ENCODE assay signal across 27 cellular contexts in genomic region chr17:68596411-68596945, GRCh38. TPM values are rescaled to one million over a fixed set of nuclear protein-coding genes. Genes with fewer than 3 reads are reported as not detected.
DNase-seq lines count a peak whose midpoint lies in the region; ATAC-seq, FAIRE-seq and TF ChIP-seq lines count a peak whose summit lies in the region.
"Had no signal": no experiment of that assay in that cellular context is flagged by ENCODE, and none has a peak within 500 bp of the region (broad histone marks: within the 10 kb centered on the region; RNA-seq: fewer than 3 reads in every experiment).

No MANE protein-coding gene starts in this region.

- no peak for TF ChIP-seq EP300 in H1 (IDR thresholded peaks at IDR 0.05; ENCODE audit: borderline replicate concordance in 1 of 2, low read depth in 2 of 2, low read length in 2 of 2)

- H4K8ac ChIP-seq in H1 (ENCODE audit: extremely low read depth, insufficient read depth, low read length): no peak overlapping the region

- no peaks in the 10 kb centered on the region for H4K20me1 ChIP-seq in H1 (replicated peaks in 1 of 2; ENCODE audit: control insufficient read depth in 1 of 2, insufficient read depth in 2 of 2, low read length in 2 of 2)

- H3K9me3 ChIP-seq in HEK293 (ENCODE audit: control insufficient read depth, insufficient read depth, low read depth, low read length) (no peaks in the 10 kb centered on the region), H1 (ENCODE audit: insufficient read depth in 2 of 2, low read depth in 1 of 2, low read length in 1 of 2) (no peaks in the 10 kb centered on the region), right lobe of liver (no peaks in the 10 kb centered on the region), parathyroid adenoma (ENCODE audit: control insufficient read depth, low read length) (no peaks in the 10 kb centered on the region)
- H3K9me3 ChIP-seq: A549, BE2C had no signal

- H2BK20ac ChIP-seq in H1 (ENCODE audit: low read length): no peak overlapping the region; the same call in 1 of the 2 replicates

- ATAC-seq in right lobe of liver: peak in 1 of 4 donors; percentile 16
- no peak for ATAC-seq in omental fat pad (ENCODE audit: low FRiP score)
- ATAC-seq: A549, Right ventricle myocardium inferior had no signal

- H3K4me2 ChIP-seq in H1 (ENCODE audit: insufficient read depth in 1 of 2, low read depth in 2 of 2, low read length in 2 of 2) (no peak overlapping the region; a peak in 1 of 4 replicates), parathyroid adenoma (ENCODE audit: low read length) (peak overlapping the region; percentile 19)
- H3K4me2 ChIP-seq: A549 had no signal

- POLR2A ChIA-PET in HEK293 (lab: Yijun Ruan, JAX): no interaction called here
- POLR2A ChIA-PET in H1 (lab: Charles Lee; ENCODE audit: partially characterized antibody): interaction anchor here (1.5 kb wide), 1 partner anchor 9 kb away, joined by 4 read pairs; no protein-coding TSS in a partner anchor

- intact Hi-C loops in right lobe of liver (cut with DNase I): no loop called here

- DNase-seq in H1 (ENCODE audit: low read depth in 1 of 2, low spot score in 2 of 2) (no peak), right lobe of liver (no peak), 8988T (no peak), foreskin fibroblast (no peak), omental fat pad (ENCODE audit: low spot score) (no peak), epidermal melanocyte (ENCODE audit: insufficient read length, low spot score) (no peak)
- DNase-seq: BE2C, DMS53, GDM1, NCI-H1105, NCI-H146, NCI-H2029 treated with DMSO at 0.1 percent for 48 hours, NCI-H2171, NCI-H524 treated with DMSO at 0.1 percent for 48 hours, NCI-H82, OCI-M1 had no signal

- CTCF ChIA-PET in HEK293 (lab: Yijun Ruan, JAX) (interaction anchor here (1.3 to 1.7 kb wide), 2 partner anchors 17 to 63 kb away, joined by 5 to 6 read pairs; no protein-coding TSS in a partner anchor), H1 (lab: Charles Lee; ENCODE audit: partially characterized antibody) (interaction anchor here (0.6 to 1.4 kb wide), 6 partner anchors 18 to 168 kb away, joined by 3 to 5 read pairs (median 3); no protein-coding TSS in a partner anchor)

- H2BK12ac ChIP-seq in H1 (ENCODE audit: low read depth, low read length): no peak overlapping the region

- H2BK15ac ChIP-seq in H1 (ENCODE audit: low read length): 0 out of 2 replicates have a peak overlapping the region, but pooled peaks have one; percentile 2

- no peak for TF ChIP-seq CTCF in HEK293 (tag by site-specific recombination; IDR thresholded peaks at IDR 0.05)
- TF ChIP-seq CTCF in H1 (IDR thresholded peaks at IDR 0.05; ENCODE audit: control extremely low read depth in 1 of 3, insufficient read depth in 1 of 3, low read depth in 1 of 3, low read length in 3 of 3): no peak
- TF ChIP-seq CTCF in right lobe of liver (IDR thresholded peaks at IDR 0.05): no peak
- TF ChIP-seq CTCF in parathyroid adenoma (IDR thresholded peaks at IDR 0.05): no peak
- TF ChIP-seq CTCF in foreskin fibroblast (IDR thresholded peaks at IDR 0.05; ENCODE audit: low read depth, low read length): no peak
- TF ChIP-seq CTCF in omental fat pad (IDR thresholded peaks at IDR 0.05): no peak

- no peak overlapping the region for H3K27ac ChIP-seq in HEK293 (ENCODE audit: extremely low read depth, low read depth, low read length)
- H3K27ac ChIP-seq in H1 (ENCODE audit: low read depth, low read length): no peak overlapping the region
- H3K27ac ChIP-seq in right lobe of liver: peak overlapping the region; percentile 34 to 89 (median 54)
- no peak overlapping the region for H3K27ac ChIP-seq in parathyroid adenoma
- H3K27ac ChIP-seq: A549, HL-60, SJSA1 had no signal

- no peak overlapping the region for H2BK120ac ChIP-seq in H1 (replicated peaks; ENCODE audit: low read depth, low read length)

- no peak overlapping the region for H4K5ac ChIP-seq in H1 (ENCODE audit: insufficient read length, low read depth, low read length)

- H3K4ac ChIP-seq in H1 (replicated peaks; ENCODE audit: insufficient read length, low read depth, low read length): no peak overlapping the region

- H2AFZ ChIP-seq in H1 (ENCODE audit: low read length): no peak overlapping the region
- no peak overlapping the region for H2AFZ ChIP-seq in parathyroid adenoma

- TF ChIP-seq POLR2A in H1 (IDR thresholded peaks at IDR 0.05; ENCODE audit: control extremely low read depth in 1 of 2, low read depth in 2 of 2, low read length in 2 of 2) (no peak), right lobe of liver (IDR thresholded peaks at IDR 0.05) (no peak)

- no peaks in the 10 kb centered on the region for H3K36me3 ChIP-seq in HEK293 (ENCODE audit: control insufficient read depth in 2 of 2, insufficient read depth in 1 of 2, low read length in 2 of 2)
- peaks cover 0 to 19% (median 0%) of the 10 kb centered on the region in 4 experiments; a peak in 2 of 8 replicates for H3K36me3 ChIP-seq in H1 (ENCODE audit: control insufficient read depth in 2 of 4, insufficient read depth in 4 of 4, low read length in 3 of 4)
- no peaks in the 10 kb centered on the region for H3K36me3 ChIP-seq in right lobe of liver
- no peaks in the 10 kb centered on the region for H3K36me3 ChIP-seq in parathyroid adenoma (ENCODE audit: control insufficient read depth, insufficient read depth, low read length)
- H3K36me3 ChIP-seq: BE2C, SJSA1 had no signal

- H2BK5ac ChIP-seq in H1 (ENCODE audit: low read depth, low read length): no peak overlapping the region

- no peak overlapping the region for H3K56ac ChIP-seq in H1 (replicated peaks; ENCODE audit: insufficient read length, low read depth, low read length)

- WGBS in H1 (ENCODE audit: extremely low coverage in 1 of 2, insufficient coverage in 1 of 2, insufficient read length in 1 of 2, insufficient replicate concordance in 2 of 2, low coverage in 1 of 2, low lambda C conversion rate in 2 of 2, missing lambda C conversion rate in 1 of 2), 2 experiments: 91% methylated on average over 5 of the region's 5 CpGs; no CpG with 5 or more reads in 1 of the 2 experiments
- WGBS in right lobe of liver (ENCODE audit: insufficient coverage, low coverage, low lambda C conversion rate, missing lambda C conversion rate): 20% methylated on average over 4 of the region's 5 CpGs

- H3K9ac ChIP-seq in H1 (replicated peaks in 1 of 4; ENCODE audit: extremely low read depth in 1 of 4, low read depth in 3 of 4, low read length in 3 of 4) (no peak overlapping the region), parathyroid adenoma (no peak overlapping the region)

- H3K79me1 ChIP-seq in H1 (ENCODE audit: low read depth, low read length): no peaks in the 10 kb centered on the region

- H3K79me2 ChIP-seq in H1 (ENCODE audit: control insufficient read depth in 1 of 2, insufficient read depth in 2 of 2, low read length in 2 of 2) (peaks cover 0 to 5% of the 10 kb centered on the region in 2 experiments; a peak in 2 of 4 replicates), parathyroid adenoma (no peaks in the 10 kb centered on the region)

- H3K4me1 ChIP-seq in HEK293 (ENCODE audit: control insufficient read depth, insufficient read depth, low read length): peaks cover 11% of the 10 kb centered on the region
- peaks cover 0 to 13% (median 5%) of the 10 kb centered on the region in 4 experiments; a peak in 4 of 7 replicates for H3K4me1 ChIP-seq in H1 (replicated peaks in 1 of 4; ENCODE audit: control insufficient read depth in 3 of 4, insufficient read depth in 4 of 4, low read length in 3 of 4)
- H3K4me1 ChIP-seq in right lobe of liver: peaks cover 0 to 47% (median 25%) of the 10 kb centered on the region in 4 donors
- no peaks in the 10 kb centered on the region for H3K4me1 ChIP-seq in parathyroid adenoma
- H3K4me1 ChIP-seq: BE2C had no signal

- no peak overlapping the region for H3K14ac ChIP-seq in H1 (ENCODE audit: insufficient read length)

- TF ChIP-seq RAD21 in H1 (IDR thresholded peaks at IDR 0.05 in 1 of 2, conservative IDR thresholded peaks at IDR 0.05 in 1 of 2; ENCODE audit: low read depth in 2 of 2, low read length in 2 of 2): no peak

- H3K23ac ChIP-seq in H1 (ENCODE audit: insufficient read length): no peak overlapping the region

- no peak overlapping the region for H4K91ac ChIP-seq in H1 (replicated peaks; ENCODE audit: insufficient read length, low read length)

- H3K27me3 ChIP-seq in H1 (replicated peaks in 1 of 4; ENCODE audit: control insufficient read depth in 3 of 4, extremely low read depth in 1 of 4, insufficient read depth in 3 of 4, low read length in 3 of 4) (peaks cover 0 to 15% (median 9%) of the 10 kb centered on the region in 4 experiments; a peak in 5 of 7 replicates), right lobe of liver (no peaks in the 10 kb centered on the region), parathyroid adenoma (ENCODE audit: control insufficient read depth, insufficient read depth, low read length) (no peaks in the 10 kb centered on the region)

- H3K23me2 ChIP-seq in H1 (ENCODE audit: low read depth, low read length): peaks cover 12% of the 10 kb centered on the region

- FAIRE-seq in H1 (lab: Jason Lieb, UNC): no peak
- FAIRE-seq: A549, D721Med, GM18507, RCC 7860 had no signal

- H3K4me3 ChIP-seq in HEK293 (ENCODE audit: low read depth, low read length): no peak overlapping the region
- H3K4me3 ChIP-seq in H1 (ENCODE audit: extremely low read depth in 1 of 4, insufficient read depth in 2 of 4, low read depth in 3 of 4, low read length in 4 of 4): no peak overlapping the region
- H3K4me3 ChIP-seq in right lobe of liver: peak overlapping the region in 1 of 3 donors; percentile 7
- H3K4me3 ChIP-seq in parathyroid adenoma (ENCODE audit: low read depth, low read length): no peak overlapping the region
- no peak overlapping the region for H3K4me3 ChIP-seq in foreskin fibroblast (ENCODE audit: low read depth in 1 of 2, low read length in 2 of 2)
- H3K4me3 ChIP-seq: A549, SJSA1 had no signal

- H2AK5ac ChIP-seq in H1 (ENCODE audit: low read depth, low read length): no peak overlapping the region

- H3K18ac ChIP-seq in H1 (ENCODE audit: extremely low read depth, low read length): no peak overlapping the region

TF ChIP-seq in H1, 55 proteins besides CTCF, POLR2A, EP300 and RAD21 (continues in another document):
- no peak for TF ChIP-seq SP1 (IDR thresholded peaks at IDR 0.05; ENCODE audit: low read depth, low read length)
- TF ChIP-seq RFX5 (IDR thresholded peaks at IDR 0.05; ENCODE audit: borderline replicate concordance, low read depth, low read length): no peak
- TF ChIP-seq CBX5 (IDR thresholded peaks at IDR 0.05; ENCODE audit: low read depth, low read length): no peak
- TF ChIP-seq CHD2 (IDR thresholded peaks at IDR 0.05; ENCODE audit: low read length): no peak
- TF ChIP-seq SIRT6 (IDR thresholded peaks at IDR 0.05; ENCODE audit: low read length): no peak

RNA-seq across cellular contexts. Expression of gene FAM20A, which starts 4.7 kb away (rescaled TPM):
- 3.5 and 3.6 TPM in 2 replicates for total RNA-seq in H1 (2021; fragmentation: NEBNext Ultra II Directional; extraction: Animal tissue kit (Norgen Biotek cat#: 25700))
- 11.9 and 13.8 TPM in 2 replicates for polyA plus RNA-seq in H1 (2011; rRNA removed)
- polyA plus RNA-seq in H1 (2011; cell fraction: cytosol; rRNA removed): 13.6 TPM
- polyA plus RNA-seq in H1 (2011; cell fraction: nucleus; rRNA removed): 49.4 TPM
- 9.6 to 13.6 TPM (median 12.0 TPM) in 4 replicates for polyA plus RNA-seq in H1 (2012, experiment 1 of 2)
- 4.5 TPM for polyA plus RNA-seq in H1 (2012, experiment 2 of 2)
- 1.1 TPM for polyA plus RNA-seq in H1 (2013, experiment 1 of 2)
- polyA plus RNA-seq in H1 (2013, experiment 2 of 2): 0.57 TPM
- polyA minus RNA-seq in H1 (2011; rRNA and poly(A)+ RNA removed): 15.2 TPM in 2 replicates
- polyA minus RNA-seq in H1 (2011; cell fraction: cytosol; rRNA and poly(A)+ RNA removed): 7.3 TPM
- polyA minus RNA-seq in H1 (2011; cell fraction: nucleus; rRNA and poly(A)+ RNA removed): 19.7 TPM
- 10 to 100 TPM; 28.2 to 86.0 (median 45.0) TPM for total RNA-seq in right lobe of liver
- total RNA-seq in omental fat pad: 10 to 100 TPM; 13.1 to 55.8 (median 15.1) TPM
- total RNA-seq: HT1080, SJSA1 had no signal
- polyA plus RNA-seq: IgD-negative memory B cell had no signal

Comparison
In these comparisons a context has a peak if more than half of its experiments do, and no peak if none do; other contexts are left out.
1. H3K27ac ChIP-seq: peak in right lobe of liver (3 of 3); none in HEK293 (single experiment), H1 (single experiment) and parathyroid adenoma (single experiment).